35 cellular contexts compared by ENCODE assay signal in the genomic region with DNA sequence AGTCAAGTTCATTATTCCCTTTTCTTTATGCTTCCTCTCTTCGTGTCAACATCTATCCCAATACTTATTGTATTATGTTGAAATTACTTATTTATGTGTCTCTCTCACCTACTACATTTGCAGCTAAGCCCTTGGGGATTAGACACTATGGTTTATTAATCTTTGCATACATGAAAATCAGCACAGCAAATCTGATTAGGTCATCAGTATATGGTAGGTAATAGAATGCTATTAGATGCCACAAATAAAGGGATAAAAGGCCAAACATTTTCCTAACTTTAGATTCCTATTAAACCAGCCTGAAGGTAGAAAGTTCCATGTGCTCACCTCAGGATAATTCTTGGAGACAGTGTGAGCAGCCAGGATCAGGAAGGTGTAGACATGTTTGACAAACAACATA.
"Had no signal": no experiment of that assay in that cellular context is flagged by ENCODE, and none has a peak within 500 bp of the region (broad histone marks: within the 10 kb centered on the region; RNA-seq: fewer than 3 reads in every experiment).

No MANE protein-coding gene starts in this region.

- H3K4me3 ChIP-seq: MG63 had no signal

- H3K36me3 ChIP-seq: MG63 had no signal

- H3K27me3 ChIP-seq: MG63 had no signal

- H3K9me3 ChIP-seq: MG63 had no signal

- DNase-seq: Karpas-422, Kasumi-1, MG63, MM.1S, MV-4-11, NCI-H1048, NCI-H1092, NCI-H1092 treated with DMSO at 0.1 percent for 48 hours, NCI-H1105, NCI-H1105 treated with DMSO at 0.1 percent for 48 hours, NCI-H1417, NCI-H1417 treated with DMSO at 0.1 percent for 48 hours, NCI-H1436, NCI-H1436 treated with DMSO at 0.1 percent for 48 hours, NCI-H146, NCI-H1694, NCI-H1694 treated with DMSO at 0.1 percent for 48 hours, NCI-H187, NCI-H187 treated with DMSO at 0.1 percent for 48 hours, NCI-H1930, NCI-H2029, NCI-H2029 treated with DMSO at 0.1 percent for 48 hours, NCI-H2081, NCI-H2081 treated with DMSO at 0.1 percent for 48 hours, NCI-H2107, NCI-H2171, NCI-H2171 treated with DMSO at 0.1 percent for 48 hours, NCI-H2227 treated with DMSO at 0.1 percent for 48 hours, NCI-H226, NCI-H345, NCI-H446, NCI-H446 treated with DMSO at 0.1 percent for 48 hours, NCI-H510A, NCI-H510A treated with DMSO at 0.1 percent for 48 hours, NCI-H524 had no signal
